In genomic region chr15:90099072-90099867, GRCh38 we compare ENCODE assay signal across 11 cellular contexts. TPM values are rescaled to one million over a fixed set of nuclear protein-coding genes. Genes with fewer than 3 reads are reported as not detected.
A peak's percentile ranks its signal among the peaks of the same experiment; 100 is the strongest.
DNase-seq lines count a peak whose midpoint lies in the region; ATAC-seq, FAIRE-seq and TF ChIP-seq lines count a peak whose summit lies in the region.
"Had no signal": no experiment of that assay in that cellular context is flagged by ENCODE, and none has a peak within 500 bp of the region (broad histone marks: within the 10 kb centered on the region; RNA-seq: fewer than 3 reads in every experiment).

No MANE protein-coding gene starts in this region.

- peak; percentile 87 for FAIRE-seq in GM19239 (lab: Jason Lieb, UNC)
- FAIRE-seq: urothelium cell line had no signal

- DNase-seq in GM19239 (ENCODE audit: insufficient read length, low spot score) (peak; percentile 57), epithelial cell of proximal tubule (ENCODE audit: low read depth) (no peak), NCI-H146 treated with DMSO at 0.1 percent for 48 hours (lab: John Stamatoyannopoulos, UW; ENCODE audit: unreplicated experiment) (no peak), EL (no peak), nucleus accumbens (lab: John Stamatoyannopoulos, UW) (no peak), NCI-H1930 (lab: John Stamatoyannopoulos, UW) (no peak)
- no peak for DNase-seq in stimulated activated effector memory CD8-positive, alpha-beta T cell treated with anti-CD3 and anti-CD28 coated beads, Interleukin-12 subunit alpha, Interleukin-12 subunit beta, amount 100 ng/mL, for 72 hours (ENCODE audit: low spot score in 2 of 2)
- DNase-seq: NCI-H187 treated with DMSO at 0.1 percent for 48 hours had no signal

- peak overlapping the region; percentile 98 for H3K27ac ChIP-seq in VCaP

- TF ChIP-seq CTCF in VCaP (conservative IDR thresholded peaks at IDR 0.05) = no peak
- no peak for TF ChIP-seq CTCF in epithelial cell of proximal tubule (conservative IDR thresholded peaks at IDR 0.05; ENCODE audit: low read depth, low read length)

- no peak for ATAC-seq in stimulated activated effector memory CD8-positive, alpha-beta T cell treated with anti-CD3 and anti-CD28 coated beads, Interleukin-12 subunit alpha, Interleukin-12 subunit beta, amount 100 ng/mL, for 72 hours
- ATAC-seq: left lobe of liver had no signal

- peaks cover 79% of the 10 kb centered on the region for H3K4me1 Mint-ChIP-seq in stimulated activated effector memory CD8-positive, alpha-beta T cell treated with anti-CD3 and anti-CD28 coated beads, Interleukin-12 subunit alpha, Interleukin-12 subunit beta, amount 100 ng/mL, for 72 hours

- H3K4me3 ChIP-seq in epithelial cell of proximal tubule (ENCODE audit: low read depth, low read length) = peak overlapping the region; percentile 80

- H3K36me3 Mint-ChIP-seq in stimulated activated effector memory CD8-positive, alpha-beta T cell treated with anti-CD3 and anti-CD28 coated beads, Interleukin-12 subunit alpha, Interleukin-12 subunit beta, amount 100 ng/mL, for 72 hours = peaks cover 12% of the 10 kb centered on the region

- peak overlapping the region; percentile 77 for H3K4me3 Mint-ChIP-seq in stimulated activated effector memory CD8-positive, alpha-beta T cell treated with anti-CD3 and anti-CD28 coated beads, Interleukin-12 subunit alpha, Interleukin-12 subunit beta, amount 100 ng/mL, for 72 hours

- no peaks in the 10 kb centered on the region for H3K9me3 Mint-ChIP-seq in stimulated activated effector memory CD8-positive, alpha-beta T cell treated with anti-CD3 and anti-CD28 coated beads, Interleukin-12 subunit alpha, Interleukin-12 subunit beta, amount 100 ng/mL, for 72 hours

- H3K27ac Mint-ChIP-seq in stimulated activated effector memory CD8-positive, alpha-beta T cell treated with anti-CD3 and anti-CD28 coated beads, Interleukin-12 subunit alpha, Interleukin-12 subunit beta, amount 100 ng/mL, for 72 hours = peak overlapping the region; percentile 57

RNA-seq across cellular contexts. Expression of gene IDH2, which starts 3.0 kb away (rescaled TPM):
- total RNA-seq in epithelial cell of proximal tubule = 134 and 170 TPM in 2 replicates
